24 cellular contexts compared by ENCODE assay signal in the genomic region with DNA sequence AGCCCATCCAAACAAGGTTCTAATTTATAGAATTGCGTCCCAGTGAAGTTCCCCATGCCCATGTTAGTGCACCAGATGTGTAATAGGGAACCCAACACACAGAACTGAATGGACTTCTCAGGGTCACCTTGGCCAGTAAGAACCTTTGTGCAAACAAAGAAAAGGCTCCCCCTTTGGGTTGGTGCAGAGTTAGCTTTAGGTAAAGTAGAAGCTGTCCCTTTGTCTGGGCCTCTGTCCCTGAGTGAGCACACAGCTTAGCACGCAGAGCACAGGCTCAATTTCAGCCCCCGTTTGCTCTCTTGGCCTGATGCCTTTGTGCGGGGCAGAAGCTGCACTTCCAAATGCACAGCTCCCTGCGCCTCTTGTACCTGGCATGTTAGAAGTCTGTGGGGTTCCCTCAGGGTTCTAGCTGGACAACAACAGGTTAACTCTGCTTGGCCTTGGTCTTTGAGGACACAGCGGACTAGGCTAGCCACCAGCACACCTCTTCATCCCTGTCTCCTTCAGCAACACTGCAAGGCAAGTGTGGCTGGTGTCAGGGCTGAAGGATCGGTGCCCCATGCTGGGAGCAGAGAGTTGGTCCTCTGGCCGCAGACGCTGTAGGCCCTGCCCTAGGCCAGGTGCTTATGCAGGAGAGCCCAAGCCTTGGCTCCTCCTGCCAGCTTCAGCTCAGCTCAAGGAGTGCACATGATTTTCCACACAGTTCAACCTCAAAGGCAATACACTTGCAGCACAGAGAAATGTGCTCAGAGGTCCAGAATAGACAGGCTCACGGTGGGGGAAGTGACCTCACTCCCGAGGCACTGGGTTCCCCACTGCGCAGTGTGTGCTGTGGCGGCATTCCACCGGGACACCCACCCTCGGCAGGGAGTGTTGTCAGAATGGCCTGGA.
DNase-seq lines count a peak whose midpoint lies in the region; ATAC-seq, FAIRE-seq and TF ChIP-seq lines count a peak whose summit lies in the region.
"Had no signal": no experiment of that assay in that cellular context is flagged by ENCODE, and none has a peak within 500 bp of the region (broad histone marks: within the 10 kb centered on the region; RNA-seq: fewer than 3 reads in every experiment).

No MANE protein-coding gene starts in this region.

- no peak overlapping the region for H3K4me2 ChIP-seq in Loucy (ENCODE audit: low read depth, low read length, poor library complexity, severe bottlenecking)
- H3K4me2 ChIP-seq in H1 (ENCODE audit: insufficient read depth in 1 of 2, low read depth in 2 of 2, low read length in 2 of 2) = 0 out of 4 replicates have a peak overlapping the region, but pooled peaks of 1 of the 2 experiments have one; percentile 10
- H3K4me2 ChIP-seq in osteoblast (ENCODE audit: insufficient read depth, low read length) = peak overlapping the region; percentile 26

- WGBS in H1 (ENCODE audit: extremely low coverage in 1 of 2, insufficient coverage in 1 of 2, insufficient read length in 1 of 2, insufficient replicate concordance in 2 of 2, low coverage in 1 of 2, low lambda C conversion rate in 2 of 2, missing lambda C conversion rate in 1 of 2), 2 experiments = 92% methylated on average over 13 of the region's 15 CpGs; no CpG with 5 or more reads in 1 of the 2 experiments

- no peaks in the 10 kb centered on the region for H3K9me3 ChIP-seq in Loucy (ENCODE audit: insufficient read depth, low read depth, low read length)
- no peaks in the 10 kb centered on the region for H3K9me3 ChIP-seq in H1 (ENCODE audit: insufficient read depth in 2 of 2, low read depth in 1 of 2, low read length in 1 of 2)
- H3K9me3 ChIP-seq in osteoblast (ENCODE audit: low read depth, low read length) = no peaks in the 10 kb centered on the region
- no peaks in the 10 kb centered on the region for H3K9me3 ChIP-seq in vagina
- H3K9me3 ChIP-seq in Peyer's patch = no peaks in the 10 kb centered on the region
- H3K9me3 ChIP-seq: Caco-2, transverse colon had no signal

- H3K23me2 ChIP-seq in H1 (ENCODE audit: low read depth, low read length) = no peaks in the 10 kb centered on the region; the same call in 1 of the 2 replicates

- FAIRE-seq in H1 (lab: Jason Lieb, UNC) = no peak
- FAIRE-seq: bronchial epithelial cell, keratinocyte had no signal

- no peak for TF ChIP-seq POLR2A in H1 (IDR thresholded peaks at IDR 0.05; ENCODE audit: control extremely low read depth in 1 of 2, low read depth in 2 of 2, low read length in 2 of 2)
- TF ChIP-seq POLR2A in vagina (IDR thresholded peaks at IDR 0.05) = no peak
- TF ChIP-seq POLR2A in Peyer's patch (IDR thresholded peaks at IDR 0.05) = no peak

- H3K79me2 ChIP-seq in Loucy (ENCODE audit: insufficient read depth, low read length) (no peaks in the 10 kb centered on the region), H1 (ENCODE audit: control insufficient read depth in 1 of 2, insufficient read depth in 2 of 2, low read length in 2 of 2) (no peaks in the 10 kb centered on the region), osteoblast (ENCODE audit: insufficient read depth, low read length) (no peaks in the 10 kb centered on the region)
- H3K79me2 ChIP-seq: parathyroid adenoma had no signal

- H2BK5ac ChIP-seq in H1 (ENCODE audit: low read depth, low read length) = peak overlapping the region; percentile 11; the same call in 1 of the 2 replicates

- no peaks in the 10 kb centered on the region for H3K36me3 ChIP-seq in Loucy (ENCODE audit: insufficient read depth, low read length)
- no peaks in the 10 kb centered on the region for H3K36me3 ChIP-seq in H1 (ENCODE audit: control insufficient read depth in 2 of 4, insufficient read depth in 4 of 4, low read length in 3 of 4)
- no peaks in the 10 kb centered on the region for H3K36me3 ChIP-seq in osteoblast (ENCODE audit: insufficient read depth, low read length)
- no peaks in the 10 kb centered on the region for H3K36me3 ChIP-seq in vagina
- no peaks in the 10 kb centered on the region for H3K36me3 ChIP-seq in Peyer's patch
- H3K36me3 ChIP-seq: transverse colon had no signal

- no peaks in the 10 kb centered on the region for H3K36me3 Mint-ChIP-seq in activated CD8-positive, alpha-beta memory T cell treated with anti-CD3 and anti-CD28 coated beads, Interleukin-2, amount 10 ng/mL, durations not matched to agents 7 days and 5 days

- intact Hi-C loops in vagina (cut with DNase I) = no loop called here

- POLR2A ChIA-PET in H1 (lab: Charles Lee; ENCODE audit: partially characterized antibody) = interaction anchor here (1.6 to 1.7 kb wide), 2 partner anchors 8 to 9 kb away, joined by 3 to 5 read pairs; no protein-coding TSS in a partner anchor

- H3K27ac Mint-ChIP-seq in activated CD8-positive, alpha-beta memory T cell treated with anti-CD3 and anti-CD28 coated beads, Interleukin-2, amount 10 ng/mL, durations not matched to agents 7 days and 5 days = no peak overlapping the region
- H3K27ac Mint-ChIP-seq: activated naive CD8-positive, alpha-beta T cell; IgD-negative memory B cell; naive thymus-derived CD4-positive, alpha-beta T cell had no signal

- no peaks in the 10 kb centered on the region for H3K4me1 Mint-ChIP-seq in activated CD8-positive, alpha-beta memory T cell treated with anti-CD3 and anti-CD28 coated beads, Interleukin-2, amount 10 ng/mL, durations not matched to agents 7 days and 5 days
- H3K4me1 Mint-ChIP-seq: IgD-negative memory B cell had no signal

- no peak overlapping the region for H3K56ac ChIP-seq in H1 (replicated peaks; ENCODE audit: insufficient read length, low read depth, low read length)

- H3K27ac ChIP-seq in H1 (ENCODE audit: low read depth, low read length) (no peak overlapping the region), osteoblast (ENCODE audit: low read depth, low read length) (peak overlapping the region; percentile 62), vagina (peak overlapping the region; percentile 64), Peyer's patch (no peak overlapping the region)
- H3K27ac ChIP-seq: HL-60, parathyroid adenoma, transverse colon had no signal

- H3K23ac ChIP-seq in H1 (ENCODE audit: insufficient read length) = no peak overlapping the region

- no peak for DNase-seq in H1 (ENCODE audit: low read depth in 1 of 2, low spot score in 2 of 2)
- peak; percentile 83 for DNase-seq in osteoblast (ENCODE audit: insufficient read length, low spot score, missing footprints)
- DNase-seq in vagina (ENCODE audit: extremely low spot score in 2 of 2) = peak in 1 of 2 donors; percentile 71
- no peak for DNase-seq in Peyer's patch
- no peak for DNase-seq in activated CD8-positive, alpha-beta memory T cell treated with anti-CD3 and anti-CD28 coated beads, Interleukin-2, amount 10 ng/mL, durations not matched to agents 7 days and 5 days
- DNase-seq: activated CD4-positive, CD25-positive, alpha-beta regulatory T cell treated with anti-CD3 and anti-CD28 coated beads, Interleukin-2, amount 50 U/mL, for 72 hours; Caco-2; dermis blood vessel endothelial cell; DND-41; HCEC 1CT; hypothalamus; naive thymus-derived CD4-positive, alpha-beta T cell; Right ventricle myocardium superior; stimulated activated CD4-positive, alpha-beta T cell treated with anti-CD3 and anti-CD28 coated beads, Interleukin-2, amount 100 ng/mL, for 24 hours; stimulated activated naive CD4-positive, alpha-beta T cell; transverse colon had no signal

- peak overlapping the region; percentile 82; the same call in 1 of the 2 replicates for H2BK20ac ChIP-seq in H1 (ENCODE audit: low read length)

- no peak overlapping the region for H3K9ac ChIP-seq in Loucy (ENCODE audit: low read depth, low read length, poor library complexity, severe bottlenecking)
- H3K9ac ChIP-seq in H1 (replicated peaks in 1 of 4; ENCODE audit: extremely low read depth in 1 of 4, low read depth in 3 of 4, low read length in 3 of 4) = no peak overlapping the region; a peak in 1 of 7 replicates
- H3K9ac ChIP-seq: parathyroid adenoma had no signal

- H2AK5ac ChIP-seq in H1 (ENCODE audit: low read depth, low read length) = 0 out of 2 replicates have a peak overlapping the region, but pooled peaks have one; percentile 4

- H3K79me1 ChIP-seq in H1 (ENCODE audit: low read depth, low read length) = no peaks in the 10 kb centered on the region

- no peaks in the 10 kb centered on the region for H3F3A ChIP-seq in Loucy (ENCODE audit: low read depth)

- H4K8ac ChIP-seq in H1 (ENCODE audit: extremely low read depth, insufficient read depth, low read length) = no peak overlapping the region

- no peak for ATAC-seq in HG02759 (IDR thresholded peaks at IDR 0.05; ENCODE audit: unreplicated experiment)
- no peak for ATAC-seq in activated CD8-positive, alpha-beta memory T cell treated with anti-CD3 and anti-CD28 coated beads, Interleukin-2, amount 10 ng/mL, durations not matched to agents 7 days and 5 days
- ATAC-seq: naive thymus-derived CD4-positive, alpha-beta T cell had no signal

- H2BK120ac ChIP-seq in H1 (replicated peaks; ENCODE audit: low read depth, low read length) = no peak overlapping the region

- H3K9me2 ChIP-seq in Loucy (replicated peaks; ENCODE audit: low read depth, low read length) = no peaks in the 10 kb centered on the region

- H4K5ac ChIP-seq in H1 (ENCODE audit: insufficient read length, low read depth, low read length) = no peak overlapping the region

- TF ChIP-seq EP300 in H1 (IDR thresholded peaks at IDR 0.05; ENCODE audit: borderline replicate concordance in 1 of 2, low read depth in 2 of 2, low read length in 2 of 2) = no peak

- TF ChIP-seq CTCF in Loucy (conservative IDR thresholded peaks at IDR 0.05; ENCODE audit: low read length) (peak; percentile 29; the same call in 1 of the 2 replicates), H1 (IDR thresholded peaks at IDR 0.05; ENCODE audit: control extremely low read depth in 1 of 3, insufficient read depth in 1 of 3, low read depth in 1 of 3, low read length in 3 of 3) (peak in 1 of 3 experiments; percentile 18; a peak in 1 of 4 replicates), osteoblast (IDR thresholded peaks at IDR 0.05; ENCODE audit: extremely low read depth, low read depth, low read length) (no peak), vagina (IDR thresholded peaks at IDR 0.05) (no peak), Peyer's patch (IDR thresholded peaks at IDR 0.05) (no peak)

- peak overlapping the region; percentile 32 for H4K91ac ChIP-seq in H1 (replicated peaks; ENCODE audit: insufficient read length, low read length)

- H2BK12ac ChIP-seq in H1 (ENCODE audit: low read depth, low read length) = peak overlapping the region; percentile 88

- H3K4me3 ChIP-seq in Loucy (ENCODE audit: low read length, poor library complexity, severe bottlenecking) (no peak overlapping the region), H1 (ENCODE audit: extremely low read depth in 1 of 4, insufficient read depth in 2 of 4, low read depth in 3 of 4, low read length in 4 of 4) (no peak overlapping the region), osteoblast (ENCODE audit: insufficient read depth, low read length) (no peak overlapping the region), vagina (no peak overlapping the region), Peyer's patch (no peak overlapping the region)
- H3K4me3 ChIP-seq: transverse colon had no signal

- H3K4me1 ChIP-seq in Loucy (ENCODE audit: insufficient read depth, low read length, poor library complexity, severe bottlenecking) (peaks cover 14% of the 10 kb centered on the region), H1 (replicated peaks in 1 of 4; ENCODE audit: control insufficient read depth in 3 of 4, insufficient read depth in 4 of 4, low read length in 3 of 4) (peaks cover 11 to 31% (median 22%) of the 10 kb centered on the region in 4 experiments), osteoblast (ENCODE audit: insufficient read depth, low read length) (peaks cover 16% of the 10 kb centered on the region), vagina (peaks cover 44% of the 10 kb centered on the region), Peyer's patch (no peaks in the 10 kb centered on the region)
- H3K4me1 ChIP-seq: parathyroid adenoma had no signal

- peak overlapping the region; percentile 11; the same call in 1 of the 2 replicates for H3K18ac ChIP-seq in H1 (ENCODE audit: extremely low read depth, low read length)

- H3K27me3 Mint-ChIP-seq in activated CD8-positive, alpha-beta memory T cell treated with anti-CD3 and anti-CD28 coated beads, Interleukin-2, amount 10 ng/mL, durations not matched to agents 7 days and 5 days = no peaks in the 10 kb centered on the region
- H3K27me3 Mint-ChIP-seq: activated naive CD8-positive, alpha-beta T cell; IgD-negative memory B cell; naive thymus-derived CD4-positive, alpha-beta T cell had no signal

- TF ChIP-seq RAD21 in H1 (IDR thresholded peaks at IDR 0.05 in 1 of 2, conservative IDR thresholded peaks at IDR 0.05 in 1 of 2; ENCODE audit: low read depth in 2 of 2, low read length in 2 of 2) = no peak

- H3K27me3 ChIP-seq in Loucy (ENCODE audit: insufficient read depth, low read length, poor library complexity, severe bottlenecking) = no peaks in the 10 kb centered on the region
- H3K27me3 ChIP-seq in H1 (replicated peaks in 1 of 4; ENCODE audit: control insufficient read depth in 3 of 4, extremely low read depth in 1 of 4, insufficient read depth in 3 of 4, low read length in 3 of 4) = no peaks in the 10 kb centered on the region
- no peaks in the 10 kb centered on the region for H3K27me3 ChIP-seq in osteoblast (ENCODE audit: insufficient read depth, low read length)
- H3K27me3 ChIP-seq in vagina = no peaks in the 10 kb centered on the region
- no peaks in the 10 kb centered on the region for H3K27me3 ChIP-seq in Peyer's patch
- H3K27me3 ChIP-seq: transverse colon had no signal

- H2AFZ ChIP-seq in Loucy (ENCODE audit: low read length) (no peak overlapping the region), H1 (ENCODE audit: low read length) (no peak overlapping the region), osteoblast (ENCODE audit: low read length) (no peak overlapping the region)
- H2AFZ ChIP-seq: parathyroid adenoma had no signal

- no peak overlapping the region; the same call in 1 of the 2 replicates for H2BK15ac ChIP-seq in H1 (ENCODE audit: low read length)

- CTCF ChIA-PET in H1 (lab: Charles Lee; ENCODE audit: partially characterized antibody) = interaction anchor here (0.8 to 1.1 kb wide), 4 partner anchors 9 to 164 kb away, joined by 3 to 4 read pairs (median 4); no protein-coding TSS in a partner anchor
- CTCF ChIA-PET in activated CD8-positive, alpha-beta memory T cell treated with anti-CD3 and anti-CD28 coated beads, Interleukin-2, amount 10 ng/mL, durations not matched to agents 7 days and 5 days (lab: Charles Lee) = no interaction called here

- no peaks in the 10 kb centered on the region for H3K9me3 Mint-ChIP-seq in activated CD8-positive, alpha-beta memory T cell treated with anti-CD3 and anti-CD28 coated beads, Interleukin-2, amount 10 ng/mL, durations not matched to agents 7 days and 5 days (ENCODE audit: low read depth)
- H3K9me3 Mint-ChIP-seq: IgD-negative memory B cell; naive thymus-derived CD4-positive, alpha-beta T cell had no signal

- H4K20me1 ChIP-seq in Loucy (ENCODE audit: insufficient read depth, low read length, poor library complexity, severe bottlenecking) (no peaks in the 10 kb centered on the region), H1 (replicated peaks in 1 of 2; ENCODE audit: control insufficient read depth in 1 of 2, insufficient read depth in 2 of 2, low read length in 2 of 2) (no peaks in the 10 kb centered on the region), osteoblast (ENCODE audit: insufficient read depth, low read length) (no peaks in the 10 kb centered on the region)

- no peak overlapping the region for H3K14ac ChIP-seq in H1 (ENCODE audit: insufficient read length)

- H3K4me3 Mint-ChIP-seq in activated CD8-positive, alpha-beta memory T cell treated with anti-CD3 and anti-CD28 coated beads, Interleukin-2, amount 10 ng/mL, durations not matched to agents 7 days and 5 days = no peak overlapping the region
- H3K4me3 Mint-ChIP-seq: activated naive CD8-positive, alpha-beta T cell; IgD-negative memory B cell; naive thymus-derived CD4-positive, alpha-beta T cell had no signal

- no peak overlapping the region for H3K4ac ChIP-seq in H1 (replicated peaks; ENCODE audit: insufficient read length, low read depth, low read length)

Comparison
In these comparisons a context has a peak if more than half of its experiments do, and no peak if none do; other contexts are left out.
1. H3K27ac ChIP-seq: peak in osteoblast (single experiment) and vagina (single experiment); none in H1 (single experiment) and Peyer's patch (0 of 4).